Comparison of ENCODE assay signal across 8 cellular contexts in genomic region chr21:6126976-6127732, GRCh38.
DNase-seq lines count a peak whose midpoint lies in the region; ATAC-seq, FAIRE-seq and TF ChIP-seq lines count a peak whose summit lies in the region.
"Not testable (repeated sequence)": the region's sequence is repeated elsewhere in the genome, so short reads cannot be mapped to it uniquely, and the experiment has no call there.

No MANE protein-coding gene starts in this region.

- not testable (repeated sequence) for TF ChIP-seq CTCF in GM23338 (conservative IDR thresholded peaks at IDR 0.05; ENCODE audit: low read depth in 2 of 2); right lobe of liver (IDR thresholded peaks at IDR 0.05); pancreas (IDR thresholded peaks at IDR 0.05); upper lobe of right lung (IDR thresholded peaks at IDR 0.05)

- H3K4me1 ChIP-seq in GM23338 (ENCODE audit: insufficient read depth); right lobe of liver; pancreas; upper lobe of right lung: not testable (repeated sequence)

- CTCF ChIA-PET in activated CD8-positive, alpha-beta T cell treated with anti-CD3 and anti-CD28 coated beads, Interleukin-2, amount 10 ng/mL, durations not matched to agents 7 days and 5 days (lab: Charles Lee): not testable (repeated sequence)

- ATAC-seq in GM18517 (IDR thresholded peaks at IDR 0.05; ENCODE audit: unreplicated experiment) (peak; percentile 57), GM23338 (peak; percentile 46), right lobe of liver (peak in 3 of 4 donors; percentile 9 to 28 (median 11)), pancreas (peak in 3 of 4 donors; percentile 11 to 55 (median 49)), upper lobe of right lung (peak; percentile 86)
- ATAC-seq in activated CD8-positive, alpha-beta T cell treated with anti-CD3 and anti-CD28 coated beads, Interleukin-2, amount 10 ng/mL, durations not matched to agents 7 days and 5 days: peak; percentile 72

- H3F3A ChIP-seq in GM23338 (replicated peaks; ENCODE audit: low read depth): not testable (repeated sequence)

- no CpG with 5 or more reads among the region's 43 CpGs for WGBS in right lobe of liver (ENCODE audit: insufficient coverage, low coverage, low lambda C conversion rate, missing lambda C conversion rate)
- 73 to 79% methylated on average over 11 to 25 of the region's 43 CpGs for WGBS in pancreas, 2 donors

- H3K36me3 ChIP-seq in GM23338 (ENCODE audit: insufficient read depth); right lobe of liver; pancreas; upper lobe of right lung: not testable (repeated sequence)

- not testable (repeated sequence) for H3K27ac Mint-ChIP-seq in GM23338; activated CD8-positive, alpha-beta T cell treated with anti-CD3 and anti-CD28 coated beads, Interleukin-2, amount 10 ng/mL, durations not matched to agents 7 days and 5 days

- H3K4me3 ChIP-seq in GM23338, right lobe of liver, pancreas, upper lobe of right lung: not testable (repeated sequence)

- POLR2A ChIA-PET in activated CD8-positive, alpha-beta T cell treated with anti-CD3 and anti-CD28 coated beads, Interleukin-2, amount 10 ng/mL, durations not matched to agents 7 days and 5 days (lab: Charles Lee): not testable (repeated sequence)

- not testable (repeated sequence) for H3K27me3 Mint-ChIP-seq in GM23338 (ENCODE audit: insufficient read depth, low read depth, poor library complexity); activated CD8-positive, alpha-beta T cell treated with anti-CD3 and anti-CD28 coated beads, Interleukin-2, amount 10 ng/mL, durations not matched to agents 7 days and 5 days (ENCODE audit: low read depth)

- H3K4me1 Mint-ChIP-seq in GM23338; activated CD8-positive, alpha-beta T cell treated with anti-CD3 and anti-CD28 coated beads, Interleukin-2, amount 10 ng/mL, durations not matched to agents 7 days and 5 days (ENCODE audit: low read depth): not testable (repeated sequence)

- not testable (repeated sequence) for H3K27ac ChIP-seq in GM23338 (ENCODE audit: low read depth); right lobe of liver; pancreas; upper lobe of right lung

- H3K4me2 ChIP-seq in GM23338: not testable (repeated sequence)

- intact Hi-C loops in right lobe of liver (cut with DNase I); pancreas (cut with DNase I); upper lobe of right lung (cut with DNase I): not testable (repeated sequence)

- not testable (repeated sequence) for FAIRE-seq in pancreas (lab: Jason Lieb, UNC)

- H3K27me3 ChIP-seq in GM23338 (ENCODE audit: insufficient read depth); right lobe of liver; pancreas; upper lobe of right lung: not testable (repeated sequence)

- H4K20me1 ChIP-seq in GM23338 (replicated peaks; ENCODE audit: insufficient read depth): not testable (repeated sequence)

- not testable (repeated sequence) for TF ChIP-seq POLR2A in right lobe of liver (IDR thresholded peaks at IDR 0.05)

- H3K9me3 Mint-ChIP-seq in GM23338; activated CD8-positive, alpha-beta T cell treated with anti-CD3 and anti-CD28 coated beads, Interleukin-2, amount 10 ng/mL, durations not matched to agents 7 days and 5 days (ENCODE audit: insufficient read depth): not testable (repeated sequence)

- not testable (repeated sequence) for H3K36me3 Mint-ChIP-seq in GM23338 (ENCODE audit: low read depth); activated CD8-positive, alpha-beta T cell treated with anti-CD3 and anti-CD28 coated beads, Interleukin-2, amount 10 ng/mL, durations not matched to agents 7 days and 5 days (ENCODE audit: low read depth)

- not testable (repeated sequence) for DNase-seq in GM23338 (ENCODE audit: low spot score); activated CD8-positive, alpha-beta T cell treated with anti-CD3 and anti-CD28 coated beads, Interleukin-2, amount 10 ng/mL, durations not matched to agents 7 days and 5 days
- DNase-seq in LHCN-M2 (ENCODE audit: low read depth): peak; percentile 0
- peak; percentile 1 for DNase-seq in effector CD4-positive, alpha-beta T cell
- DNase-seq in right lobe of liver: peak; percentile 16 to 46 (median 36)
- DNase-seq in pancreas: peak in 4 of 6 donors; percentile 12 to 39 (median 32)
- DNase-seq in upper lobe of right lung: peak; percentile 36

- not testable (repeated sequence) for H3K4me3 Mint-ChIP-seq in GM23338; activated CD8-positive, alpha-beta T cell treated with anti-CD3 and anti-CD28 coated beads, Interleukin-2, amount 10 ng/mL, durations not matched to agents 7 days and 5 days

- H3K9me3 ChIP-seq in right lobe of liver, pancreas, upper lobe of right lung: not testable (repeated sequence)

- H3K79me2 ChIP-seq in GM23338 (replicated peaks; ENCODE audit: insufficient read depth): not testable (repeated sequence)

- not testable (repeated sequence) for H2AFZ ChIP-seq in GM23338

- not testable (repeated sequence) for H3K9me2 ChIP-seq in GM23338 (ENCODE audit: insufficient read depth)

Comparison
In these comparisons a context has a peak if more than half of its experiments do, and no peak if none do; other contexts are left out.
1. ATAC-seq: peak in every context shown above with its lines; median percentile 86 in upper lobe of right lung; 72 in activated CD8-positive, alpha-beta T cell treated with anti-CD3 and anti-CD28 coated beads, Interleukin-2, amount 10 ng/mL, durations not matched to agents 7 days and 5 days; 57 in GM18517; 49 in pancreas; 46 in GM23338; 11 in right lobe of liver.